8 cellular contexts compared by ENCODE assay signal in genomic region chr6:72616406-72617015, GRCh38. TPM values are rescaled to one million over a fixed set of nuclear protein-coding genes. Genes with fewer than 3 reads are reported as not detected.
DNase-seq lines count a peak whose midpoint lies in the region; ATAC-seq and TF ChIP-seq lines count a peak whose summit lies in the region.

No MANE protein-coding gene starts in this region.

- TF ChIP-seq RAD21 in SK-N-SH (IDR thresholded peaks at IDR 0.05; ENCODE audit: low read length) (peak; percentile 77), neural cell (conservative IDR thresholded peaks at IDR 0.05) (no peak)

- TF ChIP-seq EP300 in SK-N-SH (IDR thresholded peaks at IDR 0.05; ENCODE audit: borderline replicate concordance in 1 of 2, low read depth in 1 of 2, low read length in 1 of 2) (no peak), neural cell (conservative IDR thresholded peaks at IDR 0.05; ENCODE audit: poor library complexity, severe bottlenecking) (no peak)

- H3K27me3 ChIP-seq in SK-N-SH (ENCODE audit: insufficient read depth) (no peaks in the 10 kb centered on the region), neural cell (ENCODE audit: insufficient read depth, low read depth, low read length) (peaks cover 21% of the 10 kb centered on the region)

- DNase-seq in SK-N-SH (peak; percentile 34), NCI-H1694 (lab: John Stamatoyannopoulos, UW) (peak; percentile 11), dedifferentiated amniotic fluid mesenchymal stem cell (ENCODE audit: extremely low spot score) (peak; percentile 75)

- POLR2A ChIA-PET in SK-N-SH (lab: Yijun Ruan, JAX), result no interaction called here

- CTCF ChIA-PET in SK-N-SH (lab: Yijun Ruan, JAX), result interaction anchor here (0.7 to 4.7 kb wide), 50 partner anchors 8 to 963 kb away, joined by 3 to 53 read pairs (median 4); partner anchors contain the start of gene KHDC1

- no peak for ATAC-seq in SK-N-SH treated with all-trans-retinoic acid at 6 μM for 48 hours
- no peak for ATAC-seq in GM21367 (IDR thresholded peaks at IDR 0.05; ENCODE audit: unreplicated experiment)
- no peak for ATAC-seq in GM21390 (IDR thresholded peaks at IDR 0.05; ENCODE audit: unreplicated experiment)
- no peak for ATAC-seq in HG02870 (IDR thresholded peaks at IDR 0.05; ENCODE audit: unreplicated experiment)

- H3K36me3 ChIP-seq in SK-N-SH (replicated peaks in 1 of 2; ENCODE audit: control insufficient read depth in 1 of 2, insufficient read depth in 2 of 2, low read length in 1 of 2) (no peaks in the 10 kb centered on the region), neural cell (ENCODE audit: insufficient read depth, low read length) (no peaks in the 10 kb centered on the region)

- no peak overlapping the region for H3K27ac ChIP-seq in SK-N-SH (ENCODE audit: low read depth in 2 of 2, low read length in 1 of 2)
- no peak overlapping the region for H3K27ac ChIP-seq in neural cell (ENCODE audit: low read length)

- peaks cover 6 to 9% of the 10 kb centered on the region in 2 experiments; a peak in 1 of 4 replicates for H3K4me1 ChIP-seq in SK-N-SH (ENCODE audit: control insufficient read depth in 1 of 2, insufficient read depth in 2 of 2, low read depth in 1 of 2, low read length in 1 of 2)

- H3K9ac ChIP-seq in SK-N-SH, result no peak overlapping the region
- no peak overlapping the region for H3K9ac ChIP-seq in neural cell (ENCODE audit: low read length)

- 57% methylated on average over 3 of the region's 3 CpGs for WGBS in SK-N-SH (ENCODE audit: low lambda C conversion rate)

- no peaks in the 10 kb centered on the region for H3K9me3 ChIP-seq in SK-N-SH
- H3K9me3 ChIP-seq in neural cell (ENCODE audit: low read length), result no peaks in the 10 kb centered on the region

- TF ChIP-seq CTCF in SK-N-SH (IDR thresholded peaks at IDR 0.05) (peak; percentile 80), neural cell (IDR thresholded peaks at IDR 0.05; ENCODE audit: poor library complexity, severe bottlenecking) (peak; percentile 38)

- H3K79me2 ChIP-seq in SK-N-SH (ENCODE audit: insufficient read depth), result peaks cover 10% of the 10 kb centered on the region; the same call in 1 of the 2 replicates
- no peaks in the 10 kb centered on the region for H3K79me2 ChIP-seq in neural cell (replicated peaks; ENCODE audit: insufficient read depth, low read length)

- H4K20me1 ChIP-seq in SK-N-SH (ENCODE audit: insufficient read depth) (no peaks in the 10 kb centered on the region), neural cell (ENCODE audit: insufficient read depth) (no peaks in the 10 kb centered on the region)

- peak overlapping the region; percentile 70; the same call in 1 of the 2 replicates for H2AFZ ChIP-seq in SK-N-SH (ENCODE audit: low read depth)
- H2AFZ ChIP-seq in neural cell (ENCODE audit: low read depth, low read length), result no peak overlapping the region

- H3K9me2 ChIP-seq in SK-N-SH, result no peaks in the 10 kb centered on the region
- H3K9me2 ChIP-seq in neural cell (ENCODE audit: insufficient read depth, low read length), result no peaks in the 10 kb centered on the region

- H3F3A ChIP-seq in SK-N-SH (replicated peaks; ENCODE audit: insufficient read depth), result no peaks in the 10 kb centered on the region
- no peaks in the 10 kb centered on the region for H3F3A ChIP-seq in neural cell (ENCODE audit: insufficient read depth, low read length, poor library complexity, severe bottlenecking)

- H3K4me3 ChIP-seq in SK-N-SH (ENCODE audit: low read depth in 2 of 2, low read length in 1 of 2) (no peak overlapping the region), neural cell (ENCODE audit: low read length) (no peak overlapping the region)

- H3K4me2 ChIP-seq in SK-N-SH (no peak overlapping the region), neural cell (ENCODE audit: low read length) (no peak overlapping the region)

TF ChIP-seq in SK-N-SH, 30 proteins besides CTCF, POLR2A, EP300 and RAD21:
- TF ChIP-seq SMC3 (IDR thresholded peaks at IDR 0.05; ENCODE audit: low read depth, low read length) (peak; percentile 67), USF2 (IDR thresholded peaks at IDR 0.05; ENCODE audit: borderline replicate concordance, low read depth, low read length) (no peak)

TF ChIP-seq in SK-N-SH treated with all-trans-retinoic acid at 6 μM for 48 hours, 23 proteins besides CTCF, POLR2A, EP300 and RAD21 (continues in another document):
- TF ChIP-seq CSRNP3 (CRISPR knock-in tag; IDR thresholded peaks at IDR 0.05), result no peak
- TF ChIP-seq CREB5 (CRISPR knock-in tag; IDR thresholded peaks at IDR 0.05; ENCODE audit: low read depth), result no peak

TF ChIP-seq in neural cell, 6 proteins besides CTCF, POLR2A, EP300 and RAD21:
- TF ChIP-seq TAF1 (IDR thresholded peaks at IDR 0.05; ENCODE audit: low read depth) (no peak), EZH2 (IDR thresholded peaks at IDR 0.05; ENCODE audit: borderline replicate concordance, insufficient read depth, low read length, poor library complexity, severe bottlenecking) (no peak), MXI1 (conservative IDR thresholded peaks at IDR 0.05; ENCODE audit: poor library complexity, severe bottlenecking) (no peak), SMC3 (conservative IDR thresholded peaks at IDR 0.05; ENCODE audit: poor library complexity) (no peak), POLR2AphosphoS5 (IDR thresholded peaks at IDR 0.05) (no peak), REST (IDR thresholded peaks at IDR 0.05; ENCODE audit: borderline replicate concordance) (no peak)

RNA-seq across cellular contexts. Expression of gene KCNQ5, which starts 5.4 kb away (rescaled TPM):
- polyA plus RNA-seq in SK-N-SH (2012; rRNA removed), result 3.2 and 3.7 TPM in 2 replicates
- polyA plus RNA-seq in SK-N-SH (2012; cell fraction: cytosol; rRNA removed), result 4.2 TPM in 2 replicates
- polyA plus RNA-seq in SK-N-SH (2012; cell fraction: nucleus; rRNA removed), result 3.7 and 4.7 TPM in 2 replicates
- 0.10 and 0.30 TPM in 2 replicates for polyA plus RNA-seq in neural cell
- 0.73 and 0.81 TPM in 2 replicates for polyA minus RNA-seq in neural cell

Comparison
In these comparisons a context has a peak if more than half of its experiments do, and no peak if none do; other contexts are left out.
1. DNase-seq: peak in every context shown above with its lines; median percentile 75 in dedifferentiated amniotic fluid mesenchymal stem cell; 34 in SK-N-SH; 11 in NCI-H1694.